Comparison of ENCODE assay signal across 21 cellular contexts in genomic region chr7:25549315-25549933, GRCh38.
"Had no signal": no experiment of that assay in that cellular context is flagged by ENCODE, and none has a peak within 500 bp of the region (broad histone marks: within the 10 kb centered on the region; RNA-seq: fewer than 3 reads in every experiment).

No MANE protein-coding gene starts in this region.

- H3K36me3 Mint-ChIP-seq: activated naive CD4-positive, alpha-beta T cell treated with anti-CD3 and anti-CD28 coated beads, Interleukin-2, amount 50 U/mL, for 72 hours; brain; memory B cell; naive B cell had no signal

- H3K4me1 ChIP-seq: prostate gland, spleen had no signal

- H3K27ac ChIP-seq: neutrophil, ovary, prostate gland, spleen had no signal

- H3K9me3 ChIP-seq: neutrophil, ovary, prostate gland, spleen, testis had no signal

- H3K27me3 ChIP-seq: neutrophil, ovary, testis had no signal

- H3K4me1 Mint-ChIP-seq: memory B cell, naive B cell had no signal

- ATAC-seq: activated CD8-positive, alpha-beta T cell treated with anti-CD3 and anti-CD28 coated beads, Interleukin-2, amount 10 ng/mL, durations not matched to agents 7 days and 5 days; activated naive CD4-positive, alpha-beta T cell treated with anti-CD3 and anti-CD28 coated beads, Interleukin-2, amount 50 U/mL, for 72 hours; T-helper 17 cell had no signal

- H3K4me3 ChIP-seq: ovary, prostate gland, spleen, testis had no signal

- H3K4me3 Mint-ChIP-seq: activated CD8-positive, alpha-beta T cell treated with anti-CD3 and anti-CD28 coated beads, Interleukin-2, amount 10 ng/mL, durations not matched to agents 7 days and 5 days; activated T-helper 1 cell treated with anti-CD3 and anti-CD28 coated beads, Interleukin-12 subunit alpha, Interleukin-12 subunit beta, Interleukin-2, Interleukin-4 antibody, amounts not matched to agents 30 ng/mL and 10 ng/mL and 1 ng/mL, durations not matched to agents 14 hours and 24 hours and 36 hours; brain; memory B cell; naive B cell; T-helper 17 cell had no signal

- H3K9me3 Mint-ChIP-seq: activated naive CD4-positive, alpha-beta T cell treated with anti-CD3 and anti-CD28 coated beads, Interleukin-2, amount 50 U/mL, for 72 hours; activated T-helper 1 cell treated with anti-CD3 and anti-CD28 coated beads, Interleukin-12 subunit alpha, Interleukin-12 subunit beta, Interleukin-2, Interleukin-4 antibody, amounts not matched to agents 30 ng/mL and 10 ng/mL and 1 ng/mL, durations not matched to agents 14 hours and 24 hours and 36 hours; memory B cell; naive B cell had no signal

- H3K27ac Mint-ChIP-seq: activated CD8-positive, alpha-beta T cell treated with anti-CD3 and anti-CD28 coated beads, Interleukin-2, amount 10 ng/mL, durations not matched to agents 7 days and 5 days; activated naive CD4-positive, alpha-beta T cell treated with anti-CD3 and anti-CD28 coated beads, Interleukin-2, amount 50 U/mL, for 72 hours; activated T-helper 1 cell treated with anti-CD3 and anti-CD28 coated beads, Interleukin-12 subunit alpha, Interleukin-12 subunit beta, Interleukin-2, Interleukin-4 antibody, amounts not matched to agents 30 ng/mL and 10 ng/mL and 1 ng/mL, durations not matched to agents 14 hours and 24 hours and 36 hours; memory B cell; T-helper 17 cell had no signal

- DNase-seq: activated CD4-positive, alpha-beta T cell treated with anti-CD3 and anti-CD28 coated beads, Interleukin-2, amount 50 U/mL, for 1 hour; activated CD4-positive, CD25-positive, alpha-beta regulatory T cell treated with anti-CD3 and anti-CD28 coated beads, Interleukin-2, amount 50 U/mL, for 72 hours; activated CD8-positive, alpha-beta T cell treated with anti-CD3 and anti-CD28 coated beads, Interleukin-2, amount 10 ng/mL, durations not matched to agents 7 days and 5 days; activated gamma-delta T cell treated with Interleukin-2 at 50 U/mL for 16 hours; aorta; foreskin melanocyte; hippocampal formation; naive B cell; spleen; stimulated activated CD4-positive, alpha-beta T cell treated with anti-CD3 and anti-CD28 coated beads, Interleukin-4, amount 100 ng/mL, for 1 hour; stimulated activated naive CD4-positive, alpha-beta T cell; T-helper 17 cell; testis; trophoblast cell had no signal

- H3K36me3 ChIP-seq: neutrophil, ovary, prostate gland, spleen had no signal
